In the genomic region with DNA sequence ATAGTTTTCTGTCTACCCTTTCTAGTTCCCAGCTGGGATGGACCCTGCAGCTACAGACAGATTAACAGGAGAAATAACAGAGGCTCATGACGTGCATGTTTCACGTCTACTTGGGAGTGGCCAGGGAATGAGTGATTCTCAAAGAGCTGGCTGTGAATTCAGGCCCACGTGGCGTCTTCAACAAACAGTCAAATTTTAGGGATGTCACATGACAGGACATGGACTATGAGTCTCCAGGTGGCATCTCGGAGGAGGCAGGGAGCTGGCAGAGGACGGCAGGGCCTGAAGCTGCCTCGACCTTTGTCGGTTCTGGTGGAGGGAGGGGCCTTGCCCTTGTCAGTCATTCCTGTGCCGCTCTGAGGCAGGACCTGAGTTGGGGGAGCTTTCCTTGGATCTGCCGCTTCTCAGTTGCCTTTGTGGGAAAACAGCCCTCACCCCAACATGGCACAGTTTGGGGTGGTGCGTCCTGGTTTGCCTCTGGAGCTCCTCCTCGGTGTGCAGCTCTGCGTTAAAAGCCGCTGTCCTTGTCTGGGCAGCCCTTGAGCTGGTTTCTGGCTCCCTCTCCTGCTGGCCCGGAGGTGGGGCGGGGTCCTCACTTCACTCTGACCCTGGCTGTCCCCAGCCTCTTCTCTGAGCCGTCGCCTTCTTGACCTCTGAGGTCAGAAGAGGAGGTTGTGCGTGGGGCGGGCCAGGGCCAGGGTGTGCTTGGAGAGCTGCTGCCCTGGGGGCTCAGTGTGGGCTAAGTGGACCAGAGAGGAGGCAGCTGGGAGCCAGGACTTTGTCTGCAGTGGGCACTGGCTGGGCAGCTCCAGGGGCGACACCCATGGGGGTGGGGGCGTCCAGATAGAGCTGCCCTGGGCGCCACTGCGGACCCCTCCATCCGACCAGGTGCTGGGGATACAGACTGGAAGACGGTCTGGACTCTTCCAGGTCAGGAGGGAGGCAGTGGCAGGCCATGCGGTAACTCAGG, we compare ENCODE assay signal across 17 cellular contexts. TPM values are rescaled to one million over a fixed set of nuclear protein-coding genes. Genes with fewer than 3 reads are reported as not detected.
DNase-seq lines count a peak whose midpoint lies in the region; ATAC-seq and TF ChIP-seq lines count a peak whose summit lies in the region.
"Had no signal": no experiment of that assay in that cellular context is flagged by ENCODE, and none has a peak within 500 bp of the region (broad histone marks: within the 10 kb centered on the region; RNA-seq: fewer than 3 reads in every experiment).

No MANE protein-coding gene starts in this region.

- WGBS in upper lobe of left lung, 2 donors = 86 to 87% methylated on average over 20 to 26 of the region's 27 CpGs

- H3K4me3 ChIP-seq in cardiac muscle cell (no peak overlapping the region), left ventricle myocardium inferior (no peak overlapping the region), upper lobe of left lung (no peak overlapping the region)
- H3K4me3 ChIP-seq: esophagus squamous epithelium had no signal

- TF ChIP-seq POLR2A in upper lobe of left lung (IDR thresholded peaks at IDR 0.05) = no peak

- H3K27me3 Mint-ChIP-seq in activated CD4-positive, alpha-beta memory T cell treated with anti-CD3 and anti-CD28 coated beads for 36 hours = no peaks in the 10 kb centered on the region
- H3K27me3 Mint-ChIP-seq: stimulated activated naive CD8-positive, alpha-beta T cell treated with anti-CD3 and anti-CD28 coated beads, Interleukin-15, Interleukin-2, amounts not matched to agents 100 ng/mL and 50 ng/mL, for 24 hours had no signal

- H3K9me3 ChIP-seq in cardiac muscle cell (ENCODE audit: low read depth) (no peaks in the 10 kb centered on the region), left ventricle myocardium inferior (replicated peaks) (peaks cover 4% of the 10 kb centered on the region), upper lobe of left lung (peaks cover 0 to 5% (median 2%) of the 10 kb centered on the region in 4 donors)
- H3K9me3 ChIP-seq: esophagus squamous epithelium had no signal

- POLR2A ChIA-PET in activated CD4-positive, alpha-beta memory T cell treated with anti-CD3 and anti-CD28 coated beads for 36 hours (lab: Charles Lee) = interaction anchor here (0.8 to 2.5 kb wide), 4 partner anchors 24 to 95 kb away, joined by 3 to 13 read pairs (median 7); partner anchors contain the start of gene D2HGDH

- H3K27ac ChIP-seq in cardiac muscle cell = peak overlapping the region; percentile 5
- H3K27ac ChIP-seq in left ventricle myocardium inferior (replicated peaks) = no peak overlapping the region
- H3K27ac ChIP-seq in upper lobe of left lung = no peak overlapping the region
- H3K27ac ChIP-seq: RWPE1 had no signal

- peaks cover 29% of the 10 kb centered on the region for H3K4me1 Mint-ChIP-seq in activated CD4-positive, alpha-beta memory T cell treated with anti-CD3 and anti-CD28 coated beads for 36 hours (ENCODE audit: low read depth)

- peaks cover 5% of the 10 kb centered on the region for H3K9me3 Mint-ChIP-seq in activated CD4-positive, alpha-beta memory T cell treated with anti-CD3 and anti-CD28 coated beads for 36 hours
- H3K9me3 Mint-ChIP-seq in activated naive CD4-positive, alpha-beta T cell treated with anti-CD3 and anti-CD28 coated beads, Interleukin-2, amount 50 U/mL, for 72 hours = no peaks in the 10 kb centered on the region
- H3K9me3 Mint-ChIP-seq: stimulated activated naive CD8-positive, alpha-beta T cell treated with anti-CD3 and anti-CD28 coated beads, Interleukin-15, Interleukin-2, amounts not matched to agents 100 ng/mL and 50 ng/mL, for 24 hours had no signal

- intact Hi-C loops in left ventricle myocardium inferior (cut with micrococcal nuclease) = no loop called here
- intact Hi-C loops in activated CD4-positive, alpha-beta memory T cell treated with anti-CD3 and anti-CD28 coated beads for 36 hours (cut with micrococcal nuclease) = loop anchor here (5.0 kb wide), 1 partner anchor 98 kb away; no protein-coding TSS in a partner anchor

- DNase-seq in cardiac muscle cell (ENCODE audit: low read depth in 1 of 2, low spot score in 1 of 2) (peak; percentile 21 to 23), left ventricle myocardium inferior (no peak), left lobe of liver (ENCODE audit: low spot score) (peak; percentile 40), upper lobe of left lung (peak; percentile 18 to 64), NCI-H1048 (lab: John Stamatoyannopoulos, UW) (no peak)
- DNase-seq in activated CD4-positive, alpha-beta memory T cell treated with anti-CD3 and anti-CD28 coated beads for 36 hours = no peak
- no peak for DNase-seq in activated naive CD4-positive, alpha-beta T cell treated with anti-CD3 and anti-CD28 coated beads, Interleukin-2, amount 50 U/mL, for 72 hours (ENCODE audit: low spot score in 2 of 2)
- DNase-seq: activated gamma-delta T cell; central memory CD4-positive, alpha-beta T cell; esophagus squamous epithelium; NCI-H1417; NCI-H510A had no signal

- CTCF ChIA-PET in activated CD4-positive, alpha-beta memory T cell treated with anti-CD3 and anti-CD28 coated beads for 36 hours (lab: Charles Lee) = interaction anchor here (1.4 kb wide), 1 partner anchor 39 kb away, joined by 4 read pairs; no protein-coding TSS in a partner anchor

- no peaks in the 10 kb centered on the region for H3K27me3 ChIP-seq in cardiac muscle cell
- H3K27me3 ChIP-seq in left ventricle myocardium inferior (ENCODE audit: low read depth) = no peaks in the 10 kb centered on the region
- no peaks in the 10 kb centered on the region for H3K27me3 ChIP-seq in upper lobe of left lung
- H3K27me3 ChIP-seq: esophagus squamous epithelium had no signal

- TF ChIP-seq EP300 in upper lobe of left lung (IDR thresholded peaks at IDR 0.05) = no peak

- H3K4me3 Mint-ChIP-seq in activated CD4-positive, alpha-beta memory T cell treated with anti-CD3 and anti-CD28 coated beads for 36 hours = no peak overlapping the region
- H3K4me3 Mint-ChIP-seq: stimulated activated naive CD8-positive, alpha-beta T cell treated with anti-CD3 and anti-CD28 coated beads, Interleukin-15, Interleukin-2, amounts not matched to agents 100 ng/mL and 50 ng/mL, for 24 hours had no signal

- peak; percentile 9 for ATAC-seq in left lobe of liver
- ATAC-seq in upper lobe of left lung (ENCODE audit: low FRiP score in 2 of 2) = peak in 1 of 2 donors; percentile 22
- ATAC-seq in HG02571 (IDR thresholded peaks at IDR 0.05; ENCODE audit: unreplicated experiment) = no peak
- no peak for ATAC-seq in activated naive CD4-positive, alpha-beta T cell treated with anti-CD3 and anti-CD28 coated beads, Interleukin-2, amount 50 U/mL, for 72 hours

- TF ChIP-seq CTCF in cardiac muscle cell (IDR thresholded peaks at IDR 0.05; ENCODE audit: low read depth, low read length) (no peak), left ventricle myocardium inferior (IDR thresholded peaks at IDR 0.05; ENCODE audit: borderline replicate concordance) (no peak), upper lobe of left lung (IDR thresholded peaks at IDR 0.05) (no peak)

- peaks cover 11% of the 10 kb centered on the region for H3K4me1 ChIP-seq in cardiac muscle cell (ENCODE audit: low read depth)
- H3K4me1 ChIP-seq in left ventricle myocardium inferior = no peaks in the 10 kb centered on the region
- H3K4me1 ChIP-seq in upper lobe of left lung = no peaks in the 10 kb centered on the region
- H3K4me1 ChIP-seq: esophagus squamous epithelium had no signal

- H3K27ac Mint-ChIP-seq in activated CD4-positive, alpha-beta memory T cell treated with anti-CD3 and anti-CD28 coated beads for 36 hours = peak overlapping the region; percentile 49
- H3K27ac Mint-ChIP-seq in activated naive CD4-positive, alpha-beta T cell treated with anti-CD3 and anti-CD28 coated beads, Interleukin-2, amount 50 U/mL, for 72 hours = no peak overlapping the region
- H3K27ac Mint-ChIP-seq: stimulated activated naive CD8-positive, alpha-beta T cell treated with anti-CD3 and anti-CD28 coated beads, Interleukin-15, Interleukin-2, amounts not matched to agents 100 ng/mL and 50 ng/mL, for 24 hours had no signal

- H3K36me3 Mint-ChIP-seq in activated CD4-positive, alpha-beta memory T cell treated with anti-CD3 and anti-CD28 coated beads for 36 hours = peaks cover 11% of the 10 kb centered on the region
- peaks cover 5 to 11% of the 10 kb centered on the region in 2 donors for H3K36me3 Mint-ChIP-seq in activated naive CD4-positive, alpha-beta T cell treated with anti-CD3 and anti-CD28 coated beads, Interleukin-2, amount 50 U/mL, for 72 hours

- H3K36me3 ChIP-seq in cardiac muscle cell (no peaks in the 10 kb centered on the region), left ventricle myocardium inferior (peaks cover 16% of the 10 kb centered on the region), upper lobe of left lung (peaks cover 0 to 18% (median 7%) of the 10 kb centered on the region in 4 donors)

RNA-seq across cellular contexts. Expression of gene GAL3ST2, which starts 12.1 kb away (rescaled TPM):
- 0.18 and 1.2 TPM in 2 replicates for total RNA-seq in cardiac muscle cell
- not detected in 2 replicates for polyA plus RNA-seq in cardiac muscle cell
- total RNA-seq in left ventricle myocardium inferior = not detected
- under 1 TPM; 0.65 to 0.93 TPM for total RNA-seq in activated CD4-positive, alpha-beta memory T cell treated with anti-CD3 and anti-CD28 coated beads for 36 hours
- total RNA-seq in left lobe of liver = 0.55 TPM
- 1 to 10 TPM in 1 of 6 donors, under 1 TPM in 2, not detected in 3; 0.59 to 2.1 (median 0.91) TPM for total RNA-seq in upper lobe of left lung
- total RNA-seq in activated naive CD4-positive, alpha-beta T cell treated with anti-CD3 and anti-CD28 coated beads, Interleukin-2, amount 50 U/mL, for 72 hours = 1 to 10 TPM in 1 of 2 donors, under 1 TPM in 1; 0.16 to 1.1 TPM
- total RNA-seq: G401 had no signal
- polyA plus RNA-seq: BJ had no signal

RNA-seq across cellular contexts. Expression of gene D2HGDH, which starts 30.1 kb away (rescaled TPM):
- total RNA-seq in cardiac muscle cell (19.4 and 26.8 TPM in 2 replicates), left ventricle myocardium inferior (17.8 TPM), left lobe of liver (45.5 TPM), upper lobe of left lung (100 to 1,000 TPM in 1 of 6 donors, 10 to 100 TPM in 5; 12.5 to 155 (median 35.8) TPM)
- 23.4 and 24.6 TPM in 2 replicates for polyA plus RNA-seq in cardiac muscle cell
- total RNA-seq in activated CD4-positive, alpha-beta memory T cell treated with anti-CD3 and anti-CD28 coated beads for 36 hours = 10 to 100 TPM; 27.5 to 28.2 TPM
- total RNA-seq in activated naive CD4-positive, alpha-beta T cell treated with anti-CD3 and anti-CD28 coated beads, Interleukin-2, amount 50 U/mL, for 72 hours = 10 to 100 TPM; 22.1 to 38.2 TPM

RNA-seq across cellular contexts. Expression of gene NEU4, which starts 44.4 kb away (rescaled TPM):
- total RNA-seq in cardiac muscle cell = 0.56 and 1.8 TPM in 2 replicates
- 0.13 and 1.6 TPM in 2 replicates for polyA plus RNA-seq in cardiac muscle cell
- not detected for total RNA-seq in left ventricle myocardium inferior
- under 1 TPM; 0.31 to 0.36 TPM for total RNA-seq in activated CD4-positive, alpha-beta memory T cell treated with anti-CD3 and anti-CD28 coated beads for 36 hours
- total RNA-seq in left lobe of liver = 109 TPM
- total RNA-seq in upper lobe of left lung = 1 to 10 TPM in 1 of 6 donors, not detected in 5; 2.9 TPM
- total RNA-seq in activated naive CD4-positive, alpha-beta T cell treated with anti-CD3 and anti-CD28 coated beads, Interleukin-2, amount 50 U/mL, for 72 hours = 1 to 10 TPM; 1.1 to 1.2 TPM
- total RNA-seq: esophagus squamous epithelium, G401 had no signal
- polyA plus RNA-seq: BJ had no signal

Comparison
In these comparisons a context has a peak if more than half of its experiments do, and no peak if none do; other contexts are left out.
1. DNase-seq: peak in cardiac muscle cell (2 of 2), left lobe of liver (single experiment) and upper lobe of left lung (2 of 2); none in left ventricle myocardium inferior (single experiment), activated CD4-positive, alpha-beta memory T cell treated with anti-CD3 and anti-CD28 coated beads for 36 hours (single experiment), NCI-H1048 (single experiment) and activated naive CD4-positive, alpha-beta T cell treated with anti-CD3 and anti-CD28 coated beads, Interleukin-2, amount 50 U/mL, for 72 hours (0 of 2).
2. RNA of gene NEU4, which starts 44.4 kb away (total RNA-seq): 109 TPM in left lobe of liver (single experiment); 0.56 to 1.8 TPM in cardiac muscle cell, 1.1 to 1.2 TPM in activated naive CD4-positive, alpha-beta T cell treated with anti-CD3 and anti-CD28 coated beads, Interleukin-2, amount 50 U/mL, for 72 hours, 0.31 to 0.36 TPM in activated CD4-positive, alpha-beta memory T cell treated with anti-CD3 and anti-CD28 coated beads for 36 hours, not detected in left ventricle myocardium inferior (single experiment) and 2.9 TPM in upper lobe of left lung; every median in the first group is over 10 times any median in the second.